16 cellular contexts compared by ENCODE assay signal in genomic region chr14:99507860-99508640, GRCh38. TPM values are rescaled to one million over a fixed set of nuclear protein-coding genes. Genes with fewer than 3 reads are reported as not detected.
DNase-seq lines count a peak whose midpoint lies in the region; ATAC-seq and TF ChIP-seq lines count a peak whose summit lies in the region.
"Had no signal": no experiment of that assay in that cellular context is flagged by ENCODE, and none has a peak within 500 bp of the region (broad histone marks: within the 10 kb centered on the region; RNA-seq: fewer than 3 reads in every experiment).

No MANE protein-coding gene starts in this region.

- H3K9me3 Mint-ChIP-seq in central memory CD8-positive, alpha-beta T cell = no peaks in the 10 kb centered on the region
- H3K9me3 Mint-ChIP-seq in nephron progenitor cell = no peaks in the 10 kb centered on the region
- no peaks in the 10 kb centered on the region for H3K9me3 Mint-ChIP-seq in CD14-positive monocyte
- H3K9me3 Mint-ChIP-seq: brain, neural crest cell had no signal

- H3K36me3 ChIP-seq in left ventricle myocardium inferior = peaks cover 89% of the 10 kb centered on the region

- H3K4me3 Mint-ChIP-seq in central memory CD8-positive, alpha-beta T cell = no peak overlapping the region
- H3K4me3 Mint-ChIP-seq in nephron progenitor cell (no peak overlapping the region), CD14-positive monocyte (no peak overlapping the region)
- H3K4me3 Mint-ChIP-seq: activated naive CD8-positive, alpha-beta T cell; brain; neural crest cell had no signal

- DNase-seq in left ventricle myocardium superior = no peak
- DNase-seq in left ventricle myocardium inferior = no peak
- DNase-seq in central memory CD8-positive, alpha-beta T cell (ENCODE audit: low spot score in 2 of 2) = no peak
- DNase-seq in nephron progenitor cell = no peak
- no peak for DNase-seq in medulla oblongata (ENCODE audit: extremely low spot score)
- no peak for DNase-seq in T-helper 9 cell
- DNase-seq in NCI-H1417 treated with DMSO at 0.1 percent for 48 hours (lab: John Stamatoyannopoulos, UW) = no peak
- no peak for DNase-seq in CD14-positive monocyte (ENCODE audit: low spot score)
- DNase-seq: activated CD4-positive, alpha-beta T cell treated with anti-CD3 and anti-CD28 coated beads for 4 hours; foreskin fibroblast; Kasumi-1; NCI-H1048 had no signal

- peak; percentile 4 for ATAC-seq in left ventricle myocardium superior
- ATAC-seq in central memory CD8-positive, alpha-beta T cell (replicated peaks; ENCODE audit: extremely low read depth, poor library complexity, severe bottlenecking) = no peak

- no peaks in the 10 kb centered on the region for H3K9me3 ChIP-seq in left ventricle myocardium inferior (replicated peaks)

- no peak overlapping the region for H3K27ac ChIP-seq in left ventricle myocardium inferior (replicated peaks)
- H3K27ac ChIP-seq: hepatocyte had no signal

- H3K36me3 Mint-ChIP-seq in central memory CD8-positive, alpha-beta T cell (ENCODE audit: insufficient read depth) = peaks cover 67% of the 10 kb centered on the region
- peaks cover 51% of the 10 kb centered on the region for H3K36me3 Mint-ChIP-seq in nephron progenitor cell (ENCODE audit: low read depth)
- peaks cover 80 to 92% of the 10 kb centered on the region in 2 donors for H3K36me3 Mint-ChIP-seq in CD14-positive monocyte

- H3K4me1 ChIP-seq in left ventricle myocardium inferior = peaks cover 33% of the 10 kb centered on the region

- peaks cover 5% of the 10 kb centered on the region for H3K4me1 Mint-ChIP-seq in central memory CD8-positive, alpha-beta T cell
- H3K4me1 Mint-ChIP-seq in nephron progenitor cell (peaks cover 12% of the 10 kb centered on the region), CD14-positive monocyte (no peaks in the 10 kb centered on the region)
- H3K4me1 Mint-ChIP-seq: brain had no signal

- no peaks in the 10 kb centered on the region for H3K27me3 Mint-ChIP-seq in central memory CD8-positive, alpha-beta T cell
- H3K27me3 Mint-ChIP-seq in nephron progenitor cell (ENCODE audit: low read depth, poor library complexity) (peaks cover 5% of the 10 kb centered on the region), CD14-positive monocyte (ENCODE audit: low read depth in 3 of 3) (peaks cover 0 to 2% (median 1%) of the 10 kb centered on the region in 3 donors)
- H3K27me3 Mint-ChIP-seq: activated naive CD8-positive, alpha-beta T cell; brain had no signal

- intact Hi-C loops in left ventricle myocardium superior (cut with micrococcal nuclease) = no loop called here
- intact Hi-C loops in left ventricle myocardium inferior (cut with micrococcal nuclease) = no loop called here
- intact Hi-C loops in CD14-positive monocyte (cut with micrococcal nuclease) = no loop called here

- no peak for TF ChIP-seq CTCF in left ventricle myocardium inferior (IDR thresholded peaks at IDR 0.05; ENCODE audit: borderline replicate concordance)
- TF ChIP-seq CTCF in nephron progenitor cell (IDR thresholded peaks at IDR 0.05) = no peak
- no peak for TF ChIP-seq CTCF in CD14-positive monocyte (IDR thresholded peaks at IDR 0.05)

- no peak overlapping the region for H3K4me3 ChIP-seq in left ventricle myocardium inferior
- H3K4me3 ChIP-seq: hepatocyte had no signal

- H3K27ac Mint-ChIP-seq in central memory CD8-positive, alpha-beta T cell (ENCODE audit: low read depth) = peak overlapping the region; percentile 79
- peak overlapping the region; percentile 16 for H3K27ac Mint-ChIP-seq in nephron progenitor cell
- peak overlapping the region in 1 of 7 donors; percentile 26 for H3K27ac Mint-ChIP-seq in CD14-positive monocyte
- H3K27ac Mint-ChIP-seq: activated naive CD8-positive, alpha-beta T cell had no signal

- no peaks in the 10 kb centered on the region for H3K27me3 ChIP-seq in left ventricle myocardium inferior (ENCODE audit: low read depth)
- H3K27me3 ChIP-seq: hepatocyte had no signal

RNA-seq across cellular contexts. Expression of gene CCNK, which starts 26.8 kb away (rescaled TPM):
- total RNA-seq in left ventricle myocardium superior (37.5 TPM), left ventricle myocardium inferior (32.2 TPM)
- 10 to 100 TPM in 1 of 2 donors, 1 to 10 TPM in 1; 7.7 to 14.7 TPM for polyA plus RNA-seq in CD14-positive monocyte

RNA-seq across cellular contexts. Expression of gene SETD3, which starts 27.4 kb away (rescaled TPM):
- 99.1 TPM for total RNA-seq in left ventricle myocardium superior
- 101 TPM for total RNA-seq in left ventricle myocardium inferior
- 10 to 100 TPM; 38.7 to 39.5 TPM for polyA plus RNA-seq in CD14-positive monocyte
